Comparison of ENCODE assay signal across 24 cellular contexts in the genomic region with DNA sequence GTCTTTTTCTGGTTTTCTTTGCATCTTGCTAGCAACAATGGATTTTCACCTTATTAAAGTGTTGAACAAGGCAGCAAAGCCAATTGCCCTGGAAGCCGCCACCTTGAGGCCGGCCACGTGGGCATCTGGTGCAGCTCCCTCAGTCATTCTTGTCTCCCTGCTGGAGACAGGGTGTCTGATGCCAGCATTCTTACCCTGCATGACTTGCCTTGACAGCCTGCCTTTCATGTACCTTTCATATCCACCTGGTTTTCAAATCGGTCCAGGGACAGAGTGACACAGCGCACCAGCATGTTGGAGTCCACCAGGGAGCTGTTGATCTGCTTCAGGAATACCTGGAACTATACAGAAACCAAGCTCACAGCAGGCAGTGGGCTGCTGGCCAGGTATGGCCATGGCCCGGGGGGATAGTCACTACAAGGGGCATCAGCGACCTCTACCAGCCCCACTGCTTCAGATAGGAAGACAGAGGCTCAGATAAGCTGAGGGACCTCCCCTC. TPM values are rescaled to one million over a fixed set of nuclear protein-coding genes. Genes with fewer than 3 reads are reported as not detected.
DNase-seq lines count a peak whose midpoint lies in the region; ATAC-seq, FAIRE-seq and TF ChIP-seq lines count a peak whose summit lies in the region.
"Had no signal": no experiment of that assay in that cellular context is flagged by ENCODE, and none has a peak within 500 bp of the region (broad histone marks: within the 10 kb centered on the region; RNA-seq: fewer than 3 reads in every experiment).

No MANE protein-coding gene starts in this region.

- no peak for TF ChIP-seq EP300 in GM12878 (IDR thresholded peaks at IDR 0.05; ENCODE audit: borderline replicate concordance in 1 of 2, control insufficient read depth in 1 of 2, low read depth in 2 of 2, low read length in 2 of 2)

- no peaks in the 10 kb centered on the region for H3K4me1 ChIP-seq in Peyer's patch
- no peaks in the 10 kb centered on the region for H3K4me1 ChIP-seq in GM12878 (ENCODE audit: control insufficient read depth, insufficient read depth, low read length)

- no peaks in the 10 kb centered on the region for H3K79me2 ChIP-seq in GM12878 (ENCODE audit: control insufficient read depth, insufficient read depth, low read length)

- no peak overlapping the region for H3K4me3 ChIP-seq in Peyer's patch
- H3K4me3 ChIP-seq in GM12878, result no peak overlapping the region
- H3K4me3 ChIP-seq: skin epidermis, suprapubic skin had no signal

- H3K27me3 ChIP-seq in Peyer's patch (no peaks in the 10 kb centered on the region), GM12878 (replicated peaks in 1 of 2; ENCODE audit: control insufficient read depth in 2 of 2, insufficient read depth in 2 of 2, low read length in 1 of 2) (no peaks in the 10 kb centered on the region)
- H3K27me3 ChIP-seq: suprapubic skin had no signal

- no peaks in the 10 kb centered on the region for H3K9me3 ChIP-seq in Peyer's patch
- H3K9me3 ChIP-seq in GM12878 (replicated peaks; ENCODE audit: control insufficient read depth, insufficient read depth, low read length), result no peaks in the 10 kb centered on the region
- H3K9me3 ChIP-seq: suprapubic skin had no signal

- no peak overlapping the region for H3K4me2 ChIP-seq in GM12878 (ENCODE audit: control insufficient read depth, insufficient read depth)

- POLR2A ChIA-PET in GM12878 (lab: Charles Lee), result no interaction called here

- TF ChIP-seq POLR2A in Peyer's patch (IDR thresholded peaks at IDR 0.05) (no peak), GM12878 (IDR thresholded peaks at IDR 0.05; ENCODE audit: low read depth, low read length) (no peak)

- no peak overlapping the region for H2AFZ ChIP-seq in GM12878 (ENCODE audit: control insufficient read depth, low read depth, low read length)

- no peak overlapping the region for H3K9ac ChIP-seq in GM12878 (ENCODE audit: control insufficient read depth, insufficient read depth, low read length)

- RAD21 ChIA-PET in GM12878 (lab: Charles Lee; ENCODE audit: unreplicated experiment), result no interaction called here

- 95% methylated on average over 7 of the region's 7 CpGs for WGBS in GM12878 (ENCODE audit: insufficient coverage, insufficient replicate concordance, low lambda C conversion rate, missing lambda C conversion rate)

- no peaks in the 10 kb centered on the region for H4K20me1 ChIP-seq in GM12878 (ENCODE audit: control insufficient read depth, insufficient read depth)

- CTCF ChIA-PET in GM12878 (lab: Yijun Ruan, JAX), result no interaction called here

- in situ Hi-C loops in GM12878 (cut with MboI), result no loop called here

- H3K27ac ChIP-seq in Peyer's patch (no peak overlapping the region), GM12878 (ENCODE audit: control insufficient read depth, insufficient read depth) (no peak overlapping the region)
- H3K27ac ChIP-seq: skin epidermis, suprapubic skin had no signal

- no peak for FAIRE-seq in GM12878 (lab: Jason Lieb, UNC)
- FAIRE-seq: colon, G401.6, RCC 7860 had no signal

- TF ChIP-seq RAD21 in GM12878 (IDR thresholded peaks at IDR 0.05; ENCODE audit: insufficient read depth, low read depth, low read length), result no peak

- TF ChIP-seq CTCF in Peyer's patch (IDR thresholded peaks at IDR 0.05) (no peak), GM12878 (IDR thresholded peaks at IDR 0.05 in 2 of 3, conservative IDR thresholded peaks at IDR 0.05 in 1 of 3; ENCODE audit: control insufficient read depth in 2 of 3, extremely low read depth in 1 of 3, insufficient read depth in 1 of 3, low read depth in 3 of 3, low read length in 3 of 3) (no peak)

- no peak for ATAC-seq in GM12878
- ATAC-seq in sciatic nerve, result no peak
- ATAC-seq: activated T-cell treated with anti-CD3 and anti-CD28 coated beads, Interleukin-2, amount 50 U/mL, for 4 hours; stimulated activated memory B cell treated with anti-CD40 and anti-IgM and Interleukin-4, amounts not matched to agents 10 μg/mL and 1 μg/mL and 100 μg/mL, for 72 hours had no signal

- BruUV-seq in GM12878 (replicated peaks; lab: Mats Ljungman, UMichigan), result TSS peak; percentile 19

- DNase-seq in Peyer's patch (peak in 2 of 3 donors; percentile 14 to 24), GM12878 (ENCODE audit: low read depth, low spot score) (no peak), iPS-NIHi11 (ENCODE audit: low spot score) (peak; percentile 9), sciatic nerve (ENCODE audit: low spot score) (peak; percentile 43), RKO (ENCODE audit: low spot score) (no peak), HuH-7.5 (ENCODE audit: low spot score) (no peak)
- DNase-seq in stimulated activated CD4-positive, alpha-beta T cell treated with anti-CD3 and anti-CD28 coated beads, Interleukin-1b, Interleukin-23, amount 100 ng/mL, for 48 hours, result no peak
- DNase-seq: activated CD4-positive, CD25-positive, alpha-beta regulatory T cell; activated T-cell treated with anti-CD3 and anti-CD28 coated beads, Interleukin-2, amount 50 U/mL, for 4 hours; CD4-positive, alpha-beta memory T cell; DMS153; midbrain; MM.1S; NCI-H1436; NCI-H524; T-helper 9 cell had no signal

- intact Hi-C loops in GM12878 (cut with micrococcal nuclease; ENCODE audit: unreplicated experiment) (no loop called here), sciatic nerve (cut with DNase I) (no loop called here)

- SMC1A ChIA-PET in GM12878 (lab: Charles Lee; ENCODE audit: uncharacterized antibody, unreplicated experiment), result no interaction called here

- H3K36me3 ChIP-seq in Peyer's patch, result peaks cover 0 to 100% (median 0%) of the 10 kb centered on the region in 3 donors
- H3K36me3 ChIP-seq in GM12878 (ENCODE audit: control insufficient read depth in 2 of 2, insufficient read depth in 2 of 2, low read length in 1 of 2), result peaks cover 10 to 60% of the 10 kb centered on the region in 2 experiments

TF ChIP-seq in GM12878, 131 proteins besides CTCF, POLR2A, EP300 and RAD21 (continues in another document):
- TF ChIP-seq SMAD1 (IDR thresholded peaks at IDR 0.05; ENCODE audit: low read depth, partially characterized antibody), result no peak

RNA-seq across cellular contexts. Expression of a gene that starts 49.8 kb away (rescaled TPM):
- total RNA-seq in Peyer's patch (1 to 10 TPM in 3 of 4 donors, under 1 TPM in 1; 0.40 to 2.0 (median 1.4) TPM), GM12878 (2014; rRNA removed) (under 0.01 TPM in 1 of 2 replicates, not detected in the other), GM12878 (2014; rRNA removed; fragmentation: Illumina TruSeq; extraction: Trizol) (0.04 TPM in 1 of 2 replicates, not detected in the other), GM12878 (2021) (0.13 TPM in 1 of 2 replicates, not detected in the other), sciatic nerve (5.6 TPM)
- 1.3 and 1.4 TPM in 2 replicates for total RNA-seq in GM12878 (2013; cell fraction: nucleolus; rRNA removed)
- 0.55 TPM for polyA plus RNA-seq in GM12878 (2011; ENCODE audit: low read depth)
- polyA plus RNA-seq in GM12878 (2011; rRNA removed) (0.09 and 0.22 TPM in 2 replicates), GM12878 (2014; fragmentation: Illumina TruSeq; extraction: Trizol) (0.01 TPM in 1 of 2 replicates, not detected in the other), GM12878 (2014; fragmentation: Nextera tagmentation; extraction: Ambion mirVana) (not detected), GM12878 (2014; rRNA removed) (0.20 and 0.37 TPM in 2 replicates), GM12878 (2016; fragmentation: Nextera tagmentation; extraction: Ambion mirVana) (under 1 TPM; 0.25 to 0.40 TPM)
- polyA plus RNA-seq in GM12878 (2011; cell fraction: cytosol; rRNA removed), result 0.09 and 0.12 TPM in 2 replicates
- polyA plus RNA-seq in GM12878 (2011; cell fraction: nucleus; rRNA removed), result 0.69 and 0.98 TPM in 2 replicates
- polyA plus RNA-seq in GM12878 (2012), result 0.43 and 1.1 TPM in 2 replicates
- 0.15 TPM in 1 of 2 replicates, not detected in the other for polyA minus RNA-seq in GM12878 (2011; rRNA and poly(A)+ RNA removed)
- not detected in 2 replicates for polyA minus RNA-seq in GM12878 (2011; cell fraction: cytosol; rRNA and poly(A)+ RNA removed)
- not detected in 2 replicates for polyA minus RNA-seq in GM12878 (2011; cell fraction: nucleus; rRNA and poly(A)+ RNA removed)
- total RNA-seq: glomerular endothelial cell had no signal
- polyA plus RNA-seq: neural cell had no signal

RNA-seq across cellular contexts. Expression of a gene that starts 49.9 kb away (rescaled TPM):
- total RNA-seq in Peyer's patch (10 to 100 TPM; 58.0 to 95.6 (median 84.6) TPM), GM12878 (2014; rRNA removed) (76.8 and 89.5 TPM in 2 replicates), GM12878 (2014; rRNA removed; fragmentation: Illumina TruSeq; extraction: Trizol) (56.6 and 57.3 TPM in 2 replicates), GM12878 (2021) (62.7 and 66.3 TPM in 2 replicates), sciatic nerve (17.5 TPM)
- total RNA-seq in GM12878 (2013; cell fraction: nucleolus; rRNA removed), result 28.6 and 36.4 TPM in 2 replicates
- polyA plus RNA-seq in GM12878 (2011; ENCODE audit: low read depth), result 27.4 TPM
- polyA plus RNA-seq in GM12878 (2011; rRNA removed) (45.7 and 65.8 TPM in 2 replicates), GM12878 (2014; fragmentation: Illumina TruSeq; extraction: Trizol) (49.8 and 69.0 TPM in 2 replicates), GM12878 (2014; fragmentation: Nextera tagmentation; extraction: Ambion mirVana) (10 to 100 TPM; 12.7 to 39.5 TPM), GM12878 (2014; rRNA removed) (78.8 and 79.5 TPM in 2 replicates), GM12878 (2016; fragmentation: Nextera tagmentation; extraction: Ambion mirVana) (100 to 1,000 TPM; 106 to 120 TPM)
- 67.0 and 79.0 TPM in 2 replicates for polyA plus RNA-seq in GM12878 (2011; cell fraction: cytosol; rRNA removed)
- 81.9 and 92.0 TPM in 2 replicates for polyA plus RNA-seq in GM12878 (2011; cell fraction: nucleus; rRNA removed)
- 36.8 and 40.4 TPM in 2 replicates for polyA plus RNA-seq in GM12878 (2012)
- polyA minus RNA-seq in GM12878 (2011; rRNA and poly(A)+ RNA removed), result 39.4 and 51.5 TPM in 2 replicates
- polyA minus RNA-seq in GM12878 (2011; cell fraction: cytosol; rRNA and poly(A)+ RNA removed), result 16.6 and 16.8 TPM in 2 replicates
- 24.3 and 29.4 TPM in 2 replicates for polyA minus RNA-seq in GM12878 (2011; cell fraction: nucleus; rRNA and poly(A)+ RNA removed)

Comparison
In these comparisons a context has a peak if more than half of its experiments do, and no peak if none do; other contexts are left out.
1. DNase-seq: peak in Peyer's patch (2 of 3), iPS-NIHi11 (single experiment) and sciatic nerve (single experiment); none in GM12878 (single experiment), RKO (single experiment), stimulated activated CD4-positive, alpha-beta T cell treated with anti-CD3 and anti-CD28 coated beads, Interleukin-1b, Interleukin-23, amount 100 ng/mL, for 48 hours (single experiment) and HuH-7.5 (single experiment).